Comparison of ENCODE assay signal across 17 cellular contexts in genomic region chr11:116814502-116814901, GRCh38. TPM values are rescaled to one million over a fixed set of nuclear protein-coding genes. Genes with fewer than 3 reads are reported as not detected.
"Had no signal": no experiment of that assay in that cellular context is flagged by ENCODE, and none has a peak within 500 bp of the region (broad histone marks: within the 10 kb centered on the region; RNA-seq: fewer than 3 reads in every experiment).

No MANE protein-coding gene starts in this region.

- H3K36me3 ChIP-seq: esophagus muscularis mucosa, left ventricle myocardium inferior, neutrophil, right atrium auricular region, thyroid gland had no signal

- H3K4me3 ChIP-seq: esophagus muscularis mucosa, left ventricle myocardium inferior, mucosa of descending colon, right atrium auricular region, smooth muscle cell, thyroid gland had no signal

- H3K4me2 ChIP-seq: smooth muscle cell had no signal

- ATAC-seq: naive thymus-derived CD8-positive, alpha-beta T cell had no signal

- H3K27me3 ChIP-seq: esophagus muscularis mucosa, neutrophil, right atrium auricular region, thyroid gland had no signal

- H3K27ac ChIP-seq: esophagus muscularis mucosa, left ventricle myocardium inferior, neutrophil, right atrium auricular region, thyroid gland had no signal

- H3K4me1 ChIP-seq: esophagus muscularis mucosa, right atrium auricular region, thyroid gland had no signal

- H3K9me3 ChIP-seq: esophagus muscularis mucosa, left ventricle myocardium inferior, mucosa of descending colon, neutrophil, right atrium auricular region, thyroid gland had no signal

- DNase-seq: effector memory CD4-positive, alpha-beta T cell; kidney; left cardiac atrium; left ventricle myocardium inferior; mucosa of descending colon; naive thymus-derived CD8-positive, alpha-beta T cell; stimulated activated CD4-positive, alpha-beta T cell treated with anti-CD3 and anti-CD28 coated beads, Interleukin-2, amount 100 ng/mL, for 48 hours; stimulated activated naive CD4-positive, alpha-beta T cell treated with Interleukin-2 at 50 U/mL for 16 hours; thyroid gland had no signal

RNA-seq across cellular contexts. Expression of gene APOA4, which starts 8.6 kb away (rescaled TPM):
- total RNA-seq: fibroblast of villous mesenchyme; kidney; left cardiac atrium; left ventricle myocardium inferior; lung microvascular endothelial cell; mucosa of descending colon; naive thymus-derived CD8-positive, alpha-beta T cell; osteocyte; right atrium auricular region; smooth muscle cell; thyroid gland had no signal
- polyA plus RNA-seq: naive thymus-derived CD8-positive, alpha-beta T cell; neural cell had no signal

RNA-seq across cellular contexts. Expression of gene APOC3, which starts 15.2 kb away (rescaled TPM):
- total RNA-seq: esophagus muscularis mucosa; fibroblast of villous mesenchyme; kidney; left cardiac atrium; left ventricle myocardium inferior; lung microvascular endothelial cell; naive thymus-derived CD8-positive, alpha-beta T cell; osteocyte; right atrium auricular region; smooth muscle cell; thyroid gland had no signal
- polyA plus RNA-seq: naive thymus-derived CD8-positive, alpha-beta T cell; neural cell had no signal

RNA-seq across cellular contexts. Expression of gene APOA5, which starts 22.8 kb away (rescaled TPM):
- total RNA-seq: esophagus muscularis mucosa; fibroblast of villous mesenchyme; kidney; left cardiac atrium; left ventricle myocardium inferior; lung microvascular endothelial cell; mucosa of descending colon; naive thymus-derived CD8-positive, alpha-beta T cell; osteocyte; right atrium auricular region; smooth muscle cell; thyroid gland had no signal
- polyA plus RNA-seq: naive thymus-derived CD8-positive, alpha-beta T cell; neural cell; smooth muscle cell had no signal

RNA-seq across cellular contexts. Expression of gene APOA1, which starts 22.9 kb away (rescaled TPM):
- total RNA-seq: fibroblast of villous mesenchyme, kidney, osteocyte had no signal
- polyA plus RNA-seq: neural cell had no signal
